Comparison of ENCODE assay signal across 19 cellular contexts in the genomic region with DNA sequence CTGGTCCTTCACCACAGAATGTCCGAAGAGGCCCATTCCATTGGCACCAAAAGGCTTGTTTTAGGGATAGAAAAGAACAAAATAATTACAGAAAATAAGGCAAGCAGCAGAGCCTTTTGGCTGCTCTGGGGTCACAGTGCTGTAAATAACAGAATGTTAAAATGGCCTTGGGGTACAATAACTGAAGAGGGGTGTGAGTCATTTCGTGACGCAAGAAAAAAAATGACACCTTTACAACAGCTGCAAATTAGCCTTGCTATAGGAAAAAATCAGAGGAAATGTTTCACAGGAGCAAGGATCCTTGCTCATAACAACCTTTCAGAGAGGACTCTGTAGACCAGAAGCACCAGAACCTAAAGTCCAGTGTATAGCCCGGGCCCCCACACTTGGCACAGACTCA.
DNase-seq lines count a peak whose midpoint lies in the region; ATAC-seq, FAIRE-seq and TF ChIP-seq lines count a peak whose summit lies in the region.
"Had no signal": no experiment of that assay in that cellular context is flagged by ENCODE, and none has a peak within 500 bp of the region (broad histone marks: within the 10 kb centered on the region; RNA-seq: fewer than 3 reads in every experiment).

No MANE protein-coding gene starts in this region.

- no peaks in the 10 kb centered on the region for H3K4me1 Mint-ChIP-seq in T-cell

- H3K27me3 ChIP-seq in bronchial epithelial cell (ENCODE audit: control insufficient read depth, insufficient read depth, low read length): no peaks in the 10 kb centered on the region

- FAIRE-seq in bronchial epithelial cell (lab: Jason Lieb, UNC): no peak
- FAIRE-seq: A549, D721Med, H1, HepG2 had no signal

- no peaks in the 10 kb centered on the region for H3K36me3 ChIP-seq in bronchial epithelial cell (ENCODE audit: control insufficient read depth, insufficient read depth, low read length)

- no peaks in the 10 kb centered on the region for H3K9me3 Mint-ChIP-seq in T-cell
- H3K9me3 Mint-ChIP-seq: CD4-positive, alpha-beta T cell; H9 had no signal

- H3K27ac Mint-ChIP-seq in T-cell: no peak overlapping the region
- H3K27ac Mint-ChIP-seq: CD4-positive, alpha-beta T cell; H9 had no signal

- ATAC-seq in T-cell (replicated peaks in 1 of 4): no peak
- ATAC-seq: A549, HepG2 had no signal

- no peaks in the 10 kb centered on the region for H3K36me3 Mint-ChIP-seq in T-cell

- H3K4me3 ChIP-seq in bronchial epithelial cell (ENCODE audit: low read depth, low read length): no peak overlapping the region
- H3K4me3 ChIP-seq: A549 had no signal

- TF ChIP-seq CTCF in RWPE1 (conservative IDR thresholded peaks at IDR 0.05; ENCODE audit: low read depth) (no peak), bronchial epithelial cell (IDR thresholded peaks at IDR 0.05; ENCODE audit: insufficient read depth, low read length, severe bottlenecking) (no peak)

- peaks cover 0 to 1% of the 10 kb centered on the region in 2 donors for H3K27me3 Mint-ChIP-seq in T-cell
- H3K27me3 Mint-ChIP-seq: CD4-positive, alpha-beta T cell had no signal

- CTCF ChIA-PET in RWPE1 (lab: Yijun Ruan, JAX): interaction anchor here (0.6 kb wide), 2 partner anchors 198 to 358 kb away, joined by 3 to 6 read pairs; no protein-coding TSS in a partner anchor
- CTCF ChIA-PET in T-cell (lab: Charles Lee): no interaction called here

- no peak overlapping the region for H3K27ac ChIP-seq in RWPE1
- H3K27ac ChIP-seq: 22Rv1, A549, C4-2B had no signal

- H3K4me3 Mint-ChIP-seq in T-cell: no peak overlapping the region
- H3K4me3 Mint-ChIP-seq: CD4-positive, alpha-beta T cell; H9 had no signal

- peak; percentile 5 for DNase-seq in NOMO-1 treated with DMSO at 0.1 percent for 48 hours (lab: John Stamatoyannopoulos, UW; ENCODE audit: unreplicated experiment)
- DNase-seq in NOMO-1 treated with dmso at 0.1 percent for 144 hours (lab: John Stamatoyannopoulos, UW; ENCODE audit: unreplicated experiment): no peak
- DNase-seq in RWPE1 (ENCODE audit: low spot score): peak; percentile 18
- peak; percentile 73 for DNase-seq in bronchial epithelial cell (ENCODE audit: low read depth)
- peak; percentile 43 for DNase-seq in renal cortical epithelial cell (ENCODE audit: low read depth)
- DNase-seq in activated T-cell treated with anti-CD3 and anti-CD28 coated beads, Interleukin-2, amount 50 U/mL, for 1 hour: no peak
- DNase-seq in NCI-H2196 treated with DMSO at 0.1 percent for 48 hours (lab: John Stamatoyannopoulos, UW; ENCODE audit: unreplicated experiment): no peak
- no peak for DNase-seq in T-cell
- DNase-seq: AML-193; Caco-2; CD4-positive, alpha-beta T cell; GF-D8; H9 had no signal

- POLR2A ChIA-PET in RWPE1 (lab: Yijun Ruan, JAX; ENCODE audit: low non-redundant PET): no interaction called here
- POLR2A ChIA-PET in T-cell (lab: Charles Lee): no interaction called here

Comparison
In these comparisons a context has a peak if more than half of its experiments do, and no peak if none do; other contexts are left out.
1. DNase-seq: peak in NOMO-1 treated with DMSO at 0.1 percent for 48 hours (single experiment), RWPE1 (single experiment), bronchial epithelial cell (single experiment) and renal cortical epithelial cell (single experiment); none in NOMO-1 treated with dmso at 0.1 percent for 144 hours (single experiment), activated T-cell treated with anti-CD3 and anti-CD28 coated beads, Interleukin-2, amount 50 U/mL, for 1 hour (single experiment), NCI-H2196 treated with DMSO at 0.1 percent for 48 hours (single experiment) and T-cell (0 of 34).